ENCODE assay signal across 9 cellular contexts in genomic region chr12:20601668-20602280, GRCh38.
A peak's percentile ranks its signal among the peaks of the same experiment; 100 is the strongest.
DNase-seq lines count a peak whose midpoint lies in the region; ATAC-seq and TF ChIP-seq lines count a peak whose summit lies in the region.
"Had no signal": no experiment of that assay in that cellular context is flagged by ENCODE, and none has a peak within 500 bp of the region (broad histone marks: within the 10 kb centered on the region; RNA-seq: fewer than 3 reads in every experiment).

No MANE protein-coding gene starts in this region.

- peaks cover 0 to under 1% of the 10 kb centered on the region in 2 donors for H3K27me3 Mint-ChIP-seq in CD4-positive, alpha-beta memory T cell

- H3K27me3 ChIP-seq in muscle layer of colon (ENCODE audit: control insufficient read depth in 1 of 2, insufficient read depth in 2 of 2, low read length in 2 of 2): no peaks in the 10 kb centered on the region
- no peaks in the 10 kb centered on the region for H3K27me3 ChIP-seq in CD4-positive, alpha-beta memory T cell (ENCODE audit: insufficient read depth, low read length)

- H3K36me3 Mint-ChIP-seq in CD4-positive, alpha-beta memory T cell: no peaks in the 10 kb centered on the region

- no peak for ATAC-seq in HG03175 (IDR thresholded peaks at IDR 0.05; ENCODE audit: unreplicated experiment)
- ATAC-seq in HG02623 (IDR thresholded peaks at IDR 0.05; ENCODE audit: unreplicated experiment): no peak
- ATAC-seq: K562 had no signal

- H3K4me1 ChIP-seq in muscle layer of colon (ENCODE audit: insufficient read depth, low read length): peaks cover 32% of the 10 kb centered on the region
- H3K4me1 ChIP-seq in CD4-positive, alpha-beta memory T cell (ENCODE audit: insufficient read depth, low read length): no peaks in the 10 kb centered on the region

- no peak for DNase-seq in GM10266 (ENCODE audit: extremely low spot score)
- DNase-seq in NCI-H345 (lab: John Stamatoyannopoulos, UW): peak; percentile 26
- peak; percentile 65 for DNase-seq in dedifferentiated amniotic fluid mesenchymal stem cell (ENCODE audit: extremely low spot score)
- no peak for DNase-seq in COLO668 (lab: John Stamatoyannopoulos, UW; ENCODE audit: unreplicated experiment)
- no peak for DNase-seq in CD4-positive, alpha-beta memory T cell

- CTCF ChIA-PET in CD4-positive, alpha-beta memory T cell (lab: Charles Lee; ENCODE audit: partially characterized antibody): no interaction called here

- H3K27ac Mint-ChIP-seq in CD4-positive, alpha-beta memory T cell: no peak overlapping the region

- H3K4me3 Mint-ChIP-seq in CD4-positive, alpha-beta memory T cell: no peak overlapping the region

- no peak overlapping the region for H3K9ac ChIP-seq in muscle layer of colon (ENCODE audit: low read length)

- peak overlapping the region; percentile 69 for H3K27ac ChIP-seq in muscle layer of colon (ENCODE audit: low read depth, low read length)
- no peak overlapping the region for H3K27ac ChIP-seq in CD4-positive, alpha-beta memory T cell (ENCODE audit: low read depth, low read length)

- intact Hi-C loops in CD4-positive, alpha-beta memory T cell (cut with micrococcal nuclease): no loop called here

- H3K36me3 ChIP-seq in muscle layer of colon (ENCODE audit: insufficient read depth, low read length): no peaks in the 10 kb centered on the region
- no peaks in the 10 kb centered on the region for H3K36me3 ChIP-seq in CD4-positive, alpha-beta memory T cell (ENCODE audit: insufficient read depth, low read length)

- H3K9me3 Mint-ChIP-seq in CD4-positive, alpha-beta memory T cell: no peaks in the 10 kb centered on the region

- no peak overlapping the region for H3K4me3 ChIP-seq in muscle layer of colon (ENCODE audit: low read depth in 1 of 2, low read length in 2 of 2)
- H3K4me3 ChIP-seq in CD4-positive, alpha-beta memory T cell (ENCODE audit: low read length in 2 of 2): no peak overlapping the region
- H3K4me3 ChIP-seq: K562 had no signal

- no peaks in the 10 kb centered on the region for H3K9me3 ChIP-seq in muscle layer of colon (ENCODE audit: low read length)
- H3K9me3 ChIP-seq in CD4-positive, alpha-beta memory T cell (ENCODE audit: control insufficient read depth in 1 of 2, low read length in 2 of 2): no peaks in the 10 kb centered on the region

- POLR2A ChIA-PET in CD4-positive, alpha-beta memory T cell (lab: Charles Lee; ENCODE audit: partially characterized antibody): no interaction called here

- TF ChIP-seq CTCF in GM10266 (IDR thresholded peaks at IDR 0.05; ENCODE audit: control insufficient read depth, insufficient read depth, low read depth, missing control alignments): peak; percentile 20

- H3K4me1 Mint-ChIP-seq in CD4-positive, alpha-beta memory T cell: no peaks in the 10 kb centered on the region

Comparison
In these comparisons a context has a peak if more than half of its experiments do, and no peak if none do; other contexts are left out.
1. DNase-seq: peak in NCI-H345 (single experiment) and dedifferentiated amniotic fluid mesenchymal stem cell (single experiment); none in GM10266 (single experiment), COLO668 (single experiment) and CD4-positive, alpha-beta memory T cell (0 of 5).